1 cellular context compared by ENCODE assay signal in genomic region chr3:27720899-27721716, GRCh38.
TF ChIP-seq lines count a peak whose summit lies in the region.

No MANE protein-coding gene starts in this region.

TF ChIP-seq in HepG2, 621 proteins besides CTCF, POLR2A, EP300 and RAD21 (continued from another document):
- no peak for TF ChIP-seq ZNF761 (CRISPR knock-in tag; conservative IDR thresholded peaks at IDR 0.05)
- 0 out of 2 replicates have a peak, but pooled peaks have one; percentile 7 for TF ChIP-seq SPEN (CRISPR knock-in tag; IDR thresholded peaks at IDR 0.05; ENCODE audit: low read depth)
- no peak for TF ChIP-seq ZC3H4 (CRISPR knock-in tag; IDR thresholded peaks at IDR 0.05; ENCODE audit: borderline replicate concordance)
- no peak for TF ChIP-seq ZNF280D (CRISPR knock-in tag; IDR thresholded peaks at IDR 0.05)
- 0 out of 2 replicates have a peak, but pooled peaks have one; percentile 20 for TF ChIP-seq TMF1 (CRISPR knock-in tag; IDR thresholded peaks at IDR 0.05; ENCODE audit: low read depth)
- no peak for TF ChIP-seq ZNF143 (CRISPR knock-in tag; IDR thresholded peaks at IDR 0.05)
- no peak for TF ChIP-seq MED13 (CRISPR knock-in tag; IDR thresholded peaks at IDR 0.05)
- TF ChIP-seq RBM39 (IDR thresholded peaks at IDR 0.05; ENCODE audit: low read depth, low read length, poor library complexity, severe bottlenecking) = no peak
- TF ChIP-seq, protein P1, sequence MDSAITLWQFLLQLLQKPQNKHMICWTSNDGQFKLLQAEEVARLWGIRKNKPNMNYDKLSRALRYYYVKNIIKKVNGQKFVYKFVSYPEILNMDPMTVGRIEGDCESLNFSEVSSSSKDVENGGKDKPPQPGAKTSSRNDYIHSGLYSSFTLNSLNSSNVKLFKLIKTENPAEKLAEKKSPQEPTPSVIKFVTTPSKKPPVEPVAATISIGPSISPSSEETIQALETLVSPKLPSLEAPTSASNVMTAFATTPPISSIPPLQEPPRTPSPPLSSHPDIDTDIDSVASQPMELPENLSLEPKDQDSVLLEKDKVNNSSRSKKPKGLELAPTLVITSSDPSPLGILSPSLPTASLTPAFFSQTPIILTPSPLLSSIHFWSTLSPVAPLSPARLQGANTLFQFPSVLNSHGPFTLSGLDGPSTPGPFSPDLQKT (CRISPR knock-in tag; IDR thresholded peaks at IDR 0.05; ENCODE audit: borderline replicate concordance) = no peak
- no peak for TF ChIP-seq YEATS4 (CRISPR knock-in tag; IDR thresholded peaks at IDR 0.05; ENCODE audit: borderline replicate concordance)
- 0 out of 2 replicates have a peak, but pooled peaks have one; percentile 70 for TF ChIP-seq HNRNPL (IDR thresholded peaks at IDR 0.05; ENCODE audit: low read depth, low read length)
- TF ChIP-seq NR2F2 (IDR thresholded peaks at IDR 0.05; ENCODE audit: borderline replicate concordance, low read depth) = no peak
- no peak for TF ChIP-seq RNF2 (conservative IDR thresholded peaks at IDR 0.05; ENCODE audit: low read depth)
- no peak for TF ChIP-seq ARID5B (CRISPR knock-in tag; IDR thresholded peaks at IDR 0.05)
- peak; percentile 15 for TF ChIP-seq HNRNPLL (IDR thresholded peaks at IDR 0.05; ENCODE audit: low read depth, low read length, poor library complexity, severe bottlenecking)
- TF ChIP-seq, protein P2, sequence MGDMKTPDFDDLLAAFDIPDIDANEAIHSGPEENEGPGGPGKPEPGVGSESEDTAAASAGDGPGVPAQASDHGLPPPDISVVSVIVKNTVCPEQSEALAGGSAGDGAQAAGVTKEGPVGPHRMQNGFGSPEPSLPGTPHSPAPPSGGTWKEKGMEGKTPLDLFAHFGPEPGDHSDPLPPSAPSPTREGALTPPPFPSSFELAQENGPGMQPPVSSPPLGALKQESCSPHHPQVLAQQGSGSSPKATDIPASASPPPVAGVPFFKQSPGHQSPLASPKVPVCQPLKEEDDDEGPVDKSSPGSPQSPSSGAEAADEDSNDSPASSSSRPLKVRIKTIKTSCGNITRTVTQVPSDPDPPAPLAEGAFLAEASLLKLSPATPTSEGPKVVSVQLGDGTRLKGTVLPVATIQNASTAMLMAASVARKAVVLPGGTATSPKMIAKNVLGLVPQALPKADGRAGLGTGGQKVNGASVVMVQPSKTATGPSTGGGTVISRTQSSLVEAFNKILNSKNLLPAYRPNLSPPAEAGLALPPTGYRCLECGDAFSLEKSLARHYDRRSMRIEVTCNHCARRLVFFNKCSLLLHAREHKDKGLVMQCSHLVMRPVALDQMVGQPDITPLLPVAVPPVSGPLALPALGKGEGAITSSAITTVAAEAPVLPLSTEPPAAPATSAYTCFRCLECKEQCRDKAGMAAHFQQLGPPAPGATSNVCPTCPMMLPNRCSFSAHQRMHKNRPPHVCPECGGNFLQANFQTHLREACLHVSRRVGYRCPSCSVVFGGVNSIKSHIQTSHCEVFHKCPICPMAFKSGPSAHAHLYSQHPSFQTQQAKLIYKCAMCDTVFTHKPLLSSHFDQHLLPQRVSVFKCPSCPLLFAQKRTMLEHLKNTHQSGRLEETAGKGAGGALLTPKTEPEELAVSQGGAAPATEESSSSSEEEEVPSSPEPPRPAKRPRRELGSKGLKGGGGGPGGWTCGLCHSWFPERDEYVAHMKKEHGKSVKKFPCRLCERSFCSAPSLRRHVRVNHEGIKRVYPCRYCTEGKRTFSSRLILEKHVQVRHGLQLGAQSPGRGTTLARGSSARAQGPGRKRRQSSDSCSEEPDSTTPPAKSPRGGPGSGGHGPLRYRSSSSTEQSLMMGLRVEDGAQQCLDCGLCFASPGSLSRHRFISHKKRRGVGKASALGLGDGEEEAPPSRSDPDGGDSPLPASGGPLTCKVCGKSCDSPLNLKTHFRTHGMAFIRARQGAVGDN (CRISPR knock-in tag; IDR thresholded peaks at IDR 0.05) = peak; percentile 25; the same call in 1 of the 2 replicates
- no peak for TF ChIP-seq PBX2 (CRISPR knock-in tag; IDR thresholded peaks at IDR 0.05)
- TF ChIP-seq ZEB1 (IDR thresholded peaks at IDR 0.05; ENCODE audit: insufficient replicate concordance, low read depth) = peak; percentile 71
- no peak for TF ChIP-seq NFKBIZ (CRISPR knock-in tag; IDR thresholded peaks at IDR 0.05)
- peak; percentile 85 for TF ChIP-seq EZH2 (conservative IDR thresholded peaks at IDR 0.05; ENCODE audit: low read depth, low read length)
- 0 out of 2 replicates have a peak, but pooled peaks have one; percentile 19 for TF ChIP-seq MYC (CRISPR knock-in tag; IDR thresholded peaks at IDR 0.05; ENCODE audit: borderline replicate concordance)
- TF ChIP-seq, protein P3, sequence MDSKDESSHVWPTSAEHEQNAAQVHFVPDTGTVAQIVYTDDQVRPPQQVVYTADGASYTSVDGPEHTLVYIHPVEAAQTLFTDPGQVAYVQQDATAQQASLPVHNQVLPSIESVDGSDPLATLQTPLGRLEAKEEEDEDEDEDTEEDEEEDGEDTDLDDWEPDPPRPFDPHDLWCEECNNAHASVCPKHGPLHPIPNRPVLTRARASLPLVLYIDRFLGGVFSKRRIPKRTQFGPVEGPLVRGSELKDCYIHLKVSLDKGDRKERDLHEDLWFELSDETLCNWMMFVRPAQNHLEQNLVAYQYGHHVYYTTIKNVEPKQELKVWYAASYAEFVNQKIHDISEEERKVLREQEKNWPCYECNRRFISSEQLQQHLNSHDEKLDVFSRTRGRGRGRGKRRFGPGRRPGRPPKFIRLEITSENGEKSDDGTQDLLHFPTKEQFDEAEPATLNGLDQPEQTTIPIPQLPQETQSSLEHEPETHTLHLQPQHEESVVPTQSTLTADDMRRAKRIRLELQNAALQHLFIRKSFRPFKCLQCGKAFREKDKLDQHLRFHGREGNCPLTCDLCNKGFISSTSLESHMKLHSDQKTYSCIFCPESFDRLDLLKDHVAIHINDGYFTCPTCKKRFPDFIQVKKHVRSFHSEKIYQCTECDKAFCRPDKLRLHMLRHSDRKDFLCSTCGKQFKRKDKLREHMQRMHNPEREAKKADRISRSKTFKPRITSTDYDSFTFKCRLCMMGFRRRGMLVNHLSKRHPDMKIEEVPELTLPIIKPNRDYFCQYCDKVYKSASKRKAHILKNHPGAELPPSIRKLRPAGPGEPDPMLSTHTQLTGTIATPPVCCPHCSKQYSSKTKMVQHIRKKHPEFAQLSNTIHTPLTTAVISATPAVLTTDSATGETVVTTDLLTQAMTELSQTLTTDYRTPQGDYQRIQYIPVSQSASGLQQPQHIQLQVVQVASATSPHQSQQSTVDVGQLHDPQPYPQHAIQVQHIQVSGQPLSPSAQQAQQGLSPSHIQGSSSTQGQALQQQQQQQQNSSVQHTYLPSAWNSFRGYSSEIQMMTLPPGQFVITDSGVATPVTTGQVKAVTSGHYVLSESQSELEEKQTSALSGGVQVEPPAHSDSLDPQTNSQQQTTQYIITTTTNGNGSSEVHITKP (CRISPR knock-in tag; IDR thresholded peaks at IDR 0.05; ENCODE audit: low read depth) = no peak
- TF ChIP-seq ZBTB7B (CRISPR knock-in tag; IDR thresholded peaks at IDR 0.05) = peak; percentile 74; the same call in 1 of the 2 replicates
- TF ChIP-seq ATF7-NPFF (CRISPR knock-in tag; IDR thresholded peaks at IDR 0.05; ENCODE audit: low read depth) = peak; percentile 15; the same call in 1 of the 2 replicates
- no peak for TF ChIP-seq TOPORS (CRISPR knock-in tag; IDR thresholded peaks at IDR 0.05)
- no peak for TF ChIP-seq CCAR2 (optimal IDR thresholded peaks at IDR 0.05; ENCODE audit: low read depth, low read length)
- TF ChIP-seq, protein P4, sequence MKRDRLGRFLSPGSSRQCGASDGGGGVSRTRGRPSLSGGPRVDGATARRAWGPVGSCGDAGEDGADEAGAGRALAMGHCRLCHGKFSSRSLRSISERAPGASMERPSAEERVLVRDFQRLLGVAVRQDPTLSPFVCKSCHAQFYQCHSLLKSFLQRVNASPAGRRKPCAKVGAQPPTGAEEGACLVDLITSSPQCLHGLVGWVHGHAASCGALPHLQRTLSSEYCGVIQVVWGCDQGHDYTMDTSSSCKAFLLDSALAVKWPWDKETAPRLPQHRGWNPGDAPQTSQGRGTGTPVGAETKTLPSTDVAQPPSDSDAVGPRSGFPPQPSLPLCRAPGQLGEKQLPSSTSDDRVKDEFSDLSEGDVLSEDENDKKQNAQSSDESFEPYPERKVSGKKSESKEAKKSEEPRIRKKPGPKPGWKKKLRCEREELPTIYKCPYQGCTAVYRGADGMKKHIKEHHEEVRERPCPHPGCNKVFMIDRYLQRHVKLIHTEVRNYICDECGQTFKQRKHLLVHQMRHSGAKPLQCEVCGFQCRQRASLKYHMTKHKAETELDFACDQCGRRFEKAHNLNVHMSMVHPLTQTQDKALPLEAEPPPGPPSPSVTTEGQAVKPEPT (CRISPR knock-in tag; IDR thresholded peaks at IDR 0.05; ENCODE audit: low read depth) = peak; percentile 19; the same call in 1 of the 2 replicates
- TF ChIP-seq, protein P5, sequence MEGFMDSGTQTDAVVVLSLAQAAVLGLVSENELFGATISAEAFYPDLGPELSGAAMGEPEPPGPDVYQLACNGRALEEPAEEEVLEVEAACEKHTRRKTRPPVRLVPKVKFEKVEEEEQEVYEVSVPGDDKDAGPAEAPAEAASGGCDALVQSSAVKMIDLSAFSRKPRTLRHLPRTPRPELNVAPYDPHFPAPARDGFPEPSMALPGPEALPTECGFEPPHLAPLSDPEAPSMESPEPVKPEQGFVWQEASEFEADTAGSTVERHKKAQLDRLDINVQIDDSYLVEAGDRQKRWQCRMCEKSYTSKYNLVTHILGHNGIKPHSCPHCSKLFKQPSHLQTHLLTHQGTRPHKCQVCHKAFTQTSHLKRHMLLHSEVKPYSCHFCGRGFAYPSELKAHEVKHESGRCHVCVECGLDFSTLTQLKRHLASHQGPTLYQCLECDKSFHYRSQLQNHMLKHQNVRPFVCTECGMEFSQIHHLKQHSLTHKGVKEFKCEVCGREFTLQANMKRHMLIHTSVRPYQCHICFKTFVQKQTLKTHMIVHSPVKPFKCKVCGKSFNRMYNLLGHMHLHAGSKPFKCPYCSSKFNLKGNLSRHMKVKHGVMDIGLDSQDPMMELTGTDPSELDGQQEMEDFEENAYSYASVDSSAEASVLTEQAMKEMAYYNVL (CRISPR knock-in tag; IDR thresholded peaks at IDR 0.05; ENCODE audit: borderline replicate concordance) = no peak
- no peak for TF ChIP-seq MTF2 (CRISPR knock-in tag; IDR thresholded peaks at IDR 0.05; ENCODE audit: borderline replicate concordance)
- TF ChIP-seq TEAD3 (CRISPR knock-in tag; optimal IDR thresholded peaks at IDR 0.05; ENCODE audit: borderline replicate concordance) = no peak
- 0 out of 2 replicates have a peak, but pooled peaks have one; percentile 2 for TF ChIP-seq SP4 (CRISPR knock-in tag; IDR thresholded peaks at IDR 0.05)
